11 cellular contexts compared by ENCODE assay signal in genomic region chr2:19643117-19643518, GRCh38.
DNase-seq lines count a peak whose midpoint lies in the region; ATAC-seq and TF ChIP-seq lines count a peak whose summit lies in the region.
"Had no signal": no experiment of that assay in that cellular context is flagged by ENCODE, and none has a peak within 500 bp of the region (broad histone marks: within the 10 kb centered on the region; RNA-seq: fewer than 3 reads in every experiment).

No MANE protein-coding gene starts in this region.

- no peak for DNase-seq in osteoblast (ENCODE audit: insufficient read length, low spot score, missing footprints)
- no peak for DNase-seq in posterior vena cava (ENCODE audit: low spot score)
- DNase-seq in left lung, result no peak
- no peak for DNase-seq in activated naive CD4-positive, alpha-beta T cell (lab: John Stamatoyannopoulos, UW)
- DNase-seq: aorta, NCI-H446 treated with DMSO at 0.1 percent for 48 hours, SK-N-SH had no signal

- H2AFZ ChIP-seq in osteoblast (ENCODE audit: low read length), result peak overlapping the region; percentile 69
- H2AFZ ChIP-seq: neural progenitor cell had no signal

- intact Hi-C loops in posterior vena cava (cut with DNase I) (no loop called here), left lung (cut with DNase I) (no loop called here)

- H3K9me3 ChIP-seq in osteoblast (ENCODE audit: low read depth, low read length) (no peaks in the 10 kb centered on the region), left lung (no peaks in the 10 kb centered on the region)
- H3K9me3 ChIP-seq: SK-N-SH had no signal

- H3K36me3 ChIP-seq in osteoblast (ENCODE audit: insufficient read depth, low read length), result no peaks in the 10 kb centered on the region
- H3K36me3 ChIP-seq in left lung, result no peaks in the 10 kb centered on the region
- H3K36me3 ChIP-seq: neural progenitor cell had no signal

- no peak overlapping the region for H3K27ac ChIP-seq in osteoblast (ENCODE audit: low read depth, low read length)
- no peak overlapping the region for H3K27ac ChIP-seq in left lung
- H3K27ac ChIP-seq: neural progenitor cell had no signal

- TF ChIP-seq CTCF in osteoblast (IDR thresholded peaks at IDR 0.05; ENCODE audit: extremely low read depth, low read depth, low read length) (no peak), left lung (IDR thresholded peaks at IDR 0.05) (no peak)

- ATAC-seq in GM19035 (IDR thresholded peaks at IDR 0.05; ENCODE audit: unreplicated experiment) (peak; percentile 75), HG02571 (IDR thresholded peaks at IDR 0.05; ENCODE audit: unreplicated experiment) (peak; percentile 81), HG03460 (IDR thresholded peaks at IDR 0.05; ENCODE audit: unreplicated experiment) (peak; percentile 67), left lung (no peak)

- H3K79me2 ChIP-seq in osteoblast (ENCODE audit: insufficient read depth, low read length), result no peaks in the 10 kb centered on the region

- H3K4me2 ChIP-seq in osteoblast (ENCODE audit: insufficient read depth, low read length), result peak overlapping the region; percentile 28
- H3K4me2 ChIP-seq: neural progenitor cell, SK-N-SH had no signal

- H4K20me1 ChIP-seq in osteoblast (ENCODE audit: insufficient read depth, low read length), result no peaks in the 10 kb centered on the region

- H3K4me3 ChIP-seq in osteoblast (ENCODE audit: insufficient read depth, low read length) (peak overlapping the region; percentile 15), left lung (no peak overlapping the region)
- H3K4me3 ChIP-seq: neural progenitor cell had no signal

- H3K4me1 ChIP-seq in osteoblast (ENCODE audit: insufficient read depth, low read length) (no peaks in the 10 kb centered on the region), left lung (no peaks in the 10 kb centered on the region)
- H3K4me1 ChIP-seq: neural progenitor cell had no signal

- H3K27me3 ChIP-seq in osteoblast (ENCODE audit: insufficient read depth, low read length) (no peaks in the 10 kb centered on the region), left lung (no peaks in the 10 kb centered on the region)
- H3K27me3 ChIP-seq: neural progenitor cell had no signal
